8 cellular contexts compared by ENCODE assay signal in the genomic region with DNA sequence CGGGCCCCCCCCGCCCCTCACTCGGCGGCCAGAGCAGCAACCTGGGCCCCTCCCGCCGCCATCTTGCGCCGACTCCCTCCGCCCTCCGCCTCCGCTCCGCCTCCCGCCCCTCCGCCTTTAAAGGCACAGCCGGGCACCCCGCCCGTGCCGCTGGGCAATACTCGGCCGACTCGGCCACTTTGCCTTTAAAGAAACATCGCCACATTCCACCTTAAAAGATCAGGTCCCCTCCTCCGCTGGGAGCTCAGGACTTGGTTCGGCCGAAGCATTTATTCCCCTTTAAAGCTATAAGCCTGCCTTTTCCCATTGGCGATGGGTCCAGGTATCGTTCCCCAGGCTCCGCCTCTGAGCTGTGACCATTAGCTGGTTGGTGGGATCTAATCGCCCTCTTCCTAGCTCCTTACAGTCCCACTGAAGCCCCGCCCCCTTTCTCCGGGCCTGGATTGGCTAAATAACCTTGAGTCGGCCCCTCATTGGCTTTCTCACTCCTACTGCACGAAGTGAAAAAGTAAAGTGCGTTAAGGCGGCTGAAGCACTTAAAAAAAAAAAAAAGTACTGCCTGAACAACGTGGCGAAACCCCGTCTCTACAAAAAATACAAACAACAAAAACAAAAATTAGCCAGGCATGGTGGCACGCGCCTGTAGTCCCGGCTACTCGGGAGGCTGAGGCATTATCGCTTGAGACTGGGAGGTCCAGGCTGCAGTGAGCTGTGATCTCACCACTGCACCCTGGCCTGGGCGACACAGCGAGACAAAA. TPM values are rescaled to one million over a fixed set of nuclear protein-coding genes. Genes with fewer than 3 reads are reported as not detected.
DNase-seq lines count a peak whose midpoint lies in the region; ATAC-seq and TF ChIP-seq lines count a peak whose summit lies in the region.

A gene with protein sequence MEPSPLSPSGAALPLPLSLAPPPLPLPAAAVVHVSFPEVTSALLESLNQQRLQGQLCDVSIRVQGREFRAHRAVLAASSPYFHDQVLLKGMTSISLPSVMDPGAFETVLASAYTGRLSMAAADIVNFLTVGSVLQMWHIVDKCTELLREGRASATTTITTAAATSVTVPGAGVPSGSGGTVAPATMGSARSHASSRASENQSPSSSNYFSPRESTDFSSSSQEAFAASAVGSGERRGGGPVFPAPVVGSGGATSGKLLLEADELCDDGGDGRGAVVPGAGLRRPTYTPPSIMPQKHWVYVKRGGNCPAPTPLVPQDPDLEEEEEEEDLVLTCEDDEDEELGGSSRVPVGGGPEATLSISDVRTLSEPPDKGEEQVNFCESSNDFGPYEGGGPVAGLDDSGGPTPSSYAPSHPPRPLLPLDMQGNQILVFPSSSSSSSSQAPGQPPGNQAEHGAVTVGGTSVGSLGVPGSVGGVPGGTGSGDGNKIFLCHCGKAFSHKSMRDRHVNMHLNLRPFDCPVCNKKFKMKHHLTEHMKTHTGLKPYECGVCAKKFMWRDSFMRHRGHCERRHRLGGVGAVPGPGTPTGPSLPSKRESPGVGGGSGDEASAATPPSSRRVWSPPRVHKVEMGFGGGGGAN (minus strand): TSS at position 77 of the 758 bp plus-strand sequence. CDS start 828 bp downstream, outside the sequence.

- TF ChIP-seq POLR2A in upper lobe of left lung (IDR thresholded peaks at IDR 0.05): peak in 1 of 4 donors; percentile 60

- peak in 1 of 4 donors; percentile 25 for TF ChIP-seq EP300 in upper lobe of left lung (IDR thresholded peaks at IDR 0.05)

- intact Hi-C loops in cardiac septum (cut with DNase I): no loop called here

- ATAC-seq in HG02759 (IDR thresholded peaks at IDR 0.05; ENCODE audit: unreplicated experiment) (peak; percentile 55), upper lobe of left lung (ENCODE audit: low FRiP score in 2 of 2) (peak; percentile 86 to 93)

- TF ChIP-seq CTCF in GM10266 (IDR thresholded peaks at IDR 0.05; ENCODE audit: control insufficient read depth, insufficient read depth, low read depth, missing control alignments) (no peak), upper lobe of left lung (IDR thresholded peaks at IDR 0.05) (peak in 1 of 6 experiments; percentile 25)

- peaks cover 7 to 39% (median 33%) of the 10 kb centered on the region in 4 donors for H3K36me3 ChIP-seq in upper lobe of left lung

- H3K27ac ChIP-seq in adipose tissue (ENCODE audit: low read depth, low read length): no peak within 1 kb of the TSS
- peak within 1 kb of the TSS; percentile 80 to 98 (median 88) for H3K27ac ChIP-seq in upper lobe of left lung

- H3K4me3 ChIP-seq in upper lobe of left lung: peak within 1 kb of the TSS; percentile 26 to 64 (median 54)

- peak; percentile 90 for DNase-seq in GM10266 (ENCODE audit: extremely low spot score)
- peak; percentile 98 for DNase-seq in NCI-H1436 (lab: John Stamatoyannopoulos, UW)
- peak; percentile 93 for DNase-seq in T follicular helper cell (ENCODE audit: low read depth)
- DNase-seq in cardiac septum (ENCODE audit: low spot score): peak; percentile 97
- peak; percentile 99 for DNase-seq in pons (ENCODE audit: low spot score)
- peak; percentile 98 to 100 for DNase-seq in upper lobe of left lung

- H3K4me1 ChIP-seq in upper lobe of left lung: peaks cover 50 to 69% (median 62%) of the 10 kb centered on the region in 4 donors

- 1 to 2% (median 2%) methylated on average over 44 to 45 of the region's 45 CpGs for WGBS in adipose tissue, 3 donors
- 2 to 4% methylated on average over 22 to 35 of the region's 45 CpGs for WGBS in upper lobe of left lung, 2 donors

- H3K27me3 ChIP-seq in upper lobe of left lung: no peaks in the 10 kb centered on the region

- no peaks in the 10 kb centered on the region for H3K9me3 ChIP-seq in upper lobe of left lung

RNA-seq across cellular contexts. Expression of the gene that starts here (rescaled TPM):
- 10 to 100 TPM in 2 of 3 donors, 1 to 10 TPM in 1; 8.9 to 13.5 (median 13.4) TPM for polyA plus RNA-seq in adipose tissue
- total RNA-seq in cardiac septum (19.9 TPM), upper lobe of left lung (10 to 100 TPM; 24.2 to 32.5 (median 28.2) TPM)
